ENCODE assay signal across 1 cellular context in the genomic region with DNA sequence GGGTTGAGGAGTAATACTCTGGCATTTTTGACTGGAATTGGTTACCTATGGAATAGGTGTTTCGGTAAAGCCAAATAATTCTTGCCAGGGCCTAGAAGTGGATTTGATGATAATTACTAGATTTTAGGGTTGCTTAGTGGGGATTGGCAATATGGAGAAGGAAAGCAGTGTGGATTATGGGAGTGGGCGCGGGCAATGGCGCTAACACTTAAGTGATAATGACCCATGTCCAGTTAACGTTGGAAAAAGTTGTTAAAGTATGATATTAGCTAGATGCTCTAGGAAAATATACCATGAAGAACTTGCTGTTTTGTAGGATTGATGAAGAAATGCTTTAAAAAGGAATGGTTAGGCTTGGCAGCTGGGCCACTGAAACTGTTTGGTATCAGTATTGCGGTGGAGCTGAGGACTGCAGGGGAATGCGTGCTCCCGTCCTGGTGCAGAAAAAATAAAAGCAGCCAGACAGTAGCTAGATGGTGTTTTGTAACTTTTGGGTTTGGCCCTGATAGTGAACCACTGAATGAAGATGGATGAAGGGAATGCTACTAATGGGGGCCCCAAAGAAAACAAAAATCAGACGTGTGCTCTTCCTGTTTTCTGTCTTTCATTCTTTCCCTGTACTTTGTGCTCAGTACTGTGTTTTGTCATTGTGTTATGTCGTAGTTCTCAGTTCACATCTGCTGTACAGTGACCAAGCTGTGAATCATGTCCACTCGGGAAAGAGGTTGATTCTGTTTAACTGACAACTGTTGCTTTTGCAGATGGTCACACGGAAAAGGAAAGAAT.
TF ChIP-seq lines count a peak whose summit lies in the region.

No MANE protein-coding gene starts in this region.

TF ChIP-seq in HepG2, 621 proteins besides CTCF, POLR2A, EP300 and RAD21 (continued from another document and continues in another):
- TF ChIP-seq, protein P1, sequence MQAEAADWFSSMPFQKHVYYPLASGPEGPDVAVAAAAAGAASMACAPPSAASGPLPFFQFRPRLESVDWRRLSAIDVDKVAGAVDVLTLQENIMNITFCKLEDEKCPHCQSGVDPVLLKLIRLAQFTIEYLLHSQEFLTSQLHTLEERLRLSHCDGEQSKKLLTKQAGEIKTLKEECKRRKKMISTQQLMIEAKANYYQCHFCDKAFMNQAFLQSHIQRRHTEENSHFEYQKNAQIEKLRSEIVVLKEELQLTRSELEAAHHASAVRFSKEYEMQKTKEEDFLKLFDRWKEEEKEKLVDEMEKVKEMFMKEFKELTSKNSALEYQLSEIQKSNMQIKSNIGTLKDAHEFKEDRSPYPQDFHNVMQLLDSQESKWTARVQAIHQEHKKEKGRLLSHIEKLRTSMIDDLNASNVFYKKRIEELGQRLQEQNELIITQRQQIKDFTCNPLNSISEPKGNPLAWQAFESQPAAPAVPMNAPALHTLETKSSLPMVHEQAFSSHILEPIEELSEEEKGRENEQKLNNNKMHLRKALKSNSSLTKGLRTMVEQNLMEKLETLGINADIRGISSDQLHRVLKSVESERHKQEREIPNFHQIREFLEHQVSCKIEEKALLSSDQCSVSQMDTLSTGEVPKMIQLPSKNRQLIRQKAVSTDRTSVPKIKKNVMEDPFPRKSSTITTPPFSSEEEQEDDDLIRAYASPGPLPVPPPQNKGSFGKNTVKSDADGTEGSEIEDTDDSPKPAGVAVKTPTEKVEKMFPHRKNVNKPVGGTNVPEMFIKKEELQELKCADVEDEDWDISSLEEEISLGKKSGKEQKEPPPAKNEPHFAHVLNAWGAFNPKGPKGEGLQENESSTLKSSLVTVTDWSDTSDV (CRISPR knock-in tag; IDR thresholded peaks at IDR 0.05), result no peak
- TF ChIP-seq, protein P2, sequence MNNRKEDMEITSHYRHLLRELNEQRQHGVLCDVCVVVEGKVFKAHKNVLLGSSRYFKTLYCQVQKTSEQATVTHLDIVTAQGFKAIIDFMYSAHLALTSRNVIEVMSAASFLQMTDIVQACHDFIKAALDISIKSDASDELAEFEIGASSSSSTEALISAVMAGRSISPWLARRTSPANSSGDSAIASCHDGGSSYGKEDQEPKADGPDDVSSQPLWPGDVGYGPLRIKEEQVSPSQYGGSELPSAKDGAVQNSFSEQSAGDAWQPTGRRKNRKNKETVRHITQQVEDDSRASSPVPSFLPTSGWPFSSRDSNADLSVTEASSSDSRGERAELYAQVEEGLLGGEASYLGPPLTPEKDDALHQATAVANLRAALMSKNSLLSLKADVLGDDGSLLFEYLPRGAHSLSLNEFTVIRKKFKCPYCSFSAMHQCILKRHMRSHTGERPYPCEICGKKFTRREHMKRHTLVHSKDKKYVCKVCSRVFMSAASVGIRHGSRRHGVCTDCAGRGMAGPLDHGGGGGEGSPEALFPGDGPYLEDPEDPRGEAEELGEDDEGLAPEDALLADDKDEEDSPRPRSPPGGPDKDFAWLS (CRISPR knock-in tag; IDR thresholded peaks at IDR 0.05; ENCODE audit: borderline replicate concordance), result no peak; the same call in 1 of the 2 replicates
- TF ChIP-seq NPAS2 (CRISPR knock-in tag; IDR thresholded peaks at IDR 0.05; ENCODE audit: borderline replicate concordance) (no peak), SOX5 (CRISPR knock-in tag; IDR thresholded peaks at IDR 0.05; ENCODE audit: borderline replicate concordance) (peak; percentile 93), ZNF703 (CRISPR knock-in tag; IDR thresholded peaks at IDR 0.05; ENCODE audit: borderline replicate concordance) (0 out of 2 replicates have a peak, but pooled peaks have one; percentile 60), ZKSCAN1 (IDR thresholded peaks at IDR 0.05; ENCODE audit: low read length) (no peak), SAP130 (CRISPR knock-in tag; IDR thresholded peaks at IDR 0.05; ENCODE audit: low read depth) (peak; percentile 97), ZNF282 (IDR thresholded peaks at IDR 0.05; ENCODE audit: partially characterized antibody) (no peak), RELA (CRISPR knock-in tag; IDR thresholded peaks at IDR 0.05) (no peak), GABPB1 (CRISPR knock-in tag; IDR thresholded peaks at IDR 0.05) (peak; percentile 36; the same call in 1 of the 2 replicates), CCDC6 (CRISPR knock-in tag; IDR thresholded peaks at IDR 0.05) (peak; percentile 92), ZNF260 (CRISPR knock-in tag; IDR thresholded peaks at IDR 0.05; ENCODE audit: borderline replicate concordance, low read depth) (no peak), HNRNPL (IDR thresholded peaks at IDR 0.05; ENCODE audit: low read depth, low read length) (peak; percentile 66; the same call in 1 of the 2 replicates), MEIS2 (CRISPR knock-in tag; IDR thresholded peaks at IDR 0.05) (0 out of 2 replicates have a peak, but pooled peaks have one; percentile 37), NFRKB (IDR thresholded peaks at IDR 0.05) (no peak), ZNF101 (CRISPR knock-in tag; IDR thresholded peaks at IDR 0.05; ENCODE audit: borderline replicate concordance, low read depth) (no peak), GATA4 (IDR thresholded peaks at IDR 0.05; ENCODE audit: borderline replicate concordance, low read depth) (peak; percentile 76; the same call in 1 of the 2 replicates), ZNF619 (CRISPR knock-in tag; IDR thresholded peaks at IDR 0.05) (no peak), ZNF724P (CRISPR knock-in tag; IDR thresholded peaks at IDR 0.05; ENCODE audit: borderline replicate concordance) (no peak), TSC22D2 (CRISPR knock-in tag; IDR thresholded peaks at IDR 0.05; ENCODE audit: borderline replicate concordance) (no peak)
- TF ChIP-seq, protein P3, sequence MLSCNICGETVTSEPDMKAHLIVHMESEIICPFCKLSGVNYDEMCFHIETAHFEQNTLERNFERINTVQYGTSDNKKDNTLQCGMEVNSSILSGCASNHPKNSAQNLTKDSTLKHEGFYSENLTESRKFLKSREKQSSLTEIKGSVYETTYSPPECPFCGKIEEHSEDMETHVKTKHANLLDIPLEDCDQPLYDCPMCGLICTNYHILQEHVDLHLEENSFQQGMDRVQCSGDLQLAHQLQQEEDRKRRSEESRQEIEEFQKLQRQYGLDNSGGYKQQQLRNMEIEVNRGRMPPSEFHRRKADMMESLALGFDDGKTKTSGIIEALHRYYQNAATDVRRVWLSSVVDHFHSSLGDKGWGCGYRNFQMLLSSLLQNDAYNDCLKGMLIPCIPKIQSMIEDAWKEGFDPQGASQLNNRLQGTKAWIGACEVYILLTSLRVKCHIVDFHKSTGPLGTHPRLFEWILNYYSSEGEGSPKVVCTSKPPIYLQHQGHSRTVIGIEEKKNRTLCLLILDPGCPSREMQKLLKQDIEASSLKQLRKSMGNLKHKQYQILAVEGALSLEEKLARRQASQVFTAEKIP (CRISPR knock-in tag; IDR thresholded peaks at IDR 0.05; ENCODE audit: borderline replicate concordance), result no peak
- TF ChIP-seq, protein P4, sequence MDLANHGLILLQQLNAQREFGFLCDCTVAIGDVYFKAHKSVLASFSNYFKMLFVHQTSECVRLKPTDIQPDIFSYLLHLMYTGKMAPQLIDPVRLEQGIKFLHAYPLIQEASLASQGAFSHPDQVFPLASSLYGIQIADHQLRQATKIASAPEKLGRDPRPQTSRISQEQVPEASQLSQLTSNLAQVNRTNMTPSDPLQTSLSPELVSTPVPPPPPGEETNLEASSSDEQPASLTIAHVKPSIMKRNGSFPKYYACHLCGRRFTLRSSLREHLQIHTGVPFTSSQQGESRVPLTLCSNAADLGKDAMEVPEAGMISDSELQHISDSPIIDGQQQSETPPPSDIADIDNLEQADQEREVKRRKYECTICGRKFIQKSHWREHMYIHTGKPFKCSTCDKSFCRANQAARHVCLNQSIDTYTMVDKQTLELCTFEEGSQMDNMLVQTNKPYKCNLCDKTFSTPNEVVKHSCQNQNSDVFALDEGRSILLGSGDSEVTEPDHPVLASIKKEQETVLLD (CRISPR knock-in tag; IDR thresholded peaks at IDR 0.05; ENCODE audit: low read depth), result no peak
- TF ChIP-seq, protein P5, sequence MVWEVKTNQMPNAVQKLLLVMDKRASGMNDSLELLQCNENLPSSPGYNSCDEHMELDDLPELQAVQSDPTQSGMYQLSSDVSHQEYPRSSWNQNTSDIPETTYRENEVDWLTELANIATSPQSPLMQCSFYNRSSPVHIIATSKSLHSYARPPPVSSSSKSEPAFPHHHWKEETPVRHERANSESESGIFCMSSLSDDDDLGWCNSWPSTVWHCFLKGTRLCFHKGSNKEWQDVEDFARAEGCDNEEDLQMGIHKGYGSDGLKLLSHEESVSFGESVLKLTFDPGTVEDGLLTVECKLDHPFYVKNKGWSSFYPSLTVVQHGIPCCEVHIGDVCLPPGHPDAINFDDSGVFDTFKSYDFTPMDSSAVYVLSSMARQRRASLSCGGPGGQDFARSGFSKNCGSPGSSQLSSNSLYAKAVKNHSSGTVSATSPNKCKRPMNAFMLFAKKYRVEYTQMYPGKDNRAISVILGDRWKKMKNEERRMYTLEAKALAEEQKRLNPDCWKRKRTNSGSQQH (CRISPR knock-in tag; IDR thresholded peaks at IDR 0.05; ENCODE audit: low read depth), result peak; percentile 91
- TF ChIP-seq, protein P6, sequence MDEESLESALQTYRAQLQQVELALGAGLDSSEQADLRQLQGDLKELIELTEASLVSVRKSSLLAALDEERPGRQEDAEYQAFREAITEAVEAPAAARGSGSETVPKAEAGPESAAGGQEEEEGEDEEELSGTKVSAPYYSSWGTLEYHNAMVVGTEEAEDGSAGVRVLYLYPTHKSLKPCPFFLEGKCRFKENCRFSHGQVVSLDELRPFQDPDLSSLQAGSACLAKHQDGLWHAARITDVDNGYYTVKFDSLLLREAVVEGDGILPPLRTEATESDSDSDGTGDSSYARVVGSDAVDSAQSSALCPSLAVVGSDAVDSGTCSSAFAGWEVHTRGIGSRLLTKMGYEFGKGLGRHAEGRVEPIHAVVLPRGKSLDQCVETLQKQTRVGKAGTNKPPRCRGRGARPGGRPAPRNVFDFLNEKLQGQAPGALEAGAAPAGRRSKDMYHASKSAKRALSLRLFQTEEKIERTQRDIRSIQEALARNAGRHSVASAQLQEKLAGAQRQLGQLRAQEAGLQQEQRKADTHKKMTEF (CRISPR knock-in tag; IDR thresholded peaks at IDR 0.05), result peak; percentile 51; the same call in 1 of the 2 replicates
- TF ChIP-seq, protein P7, sequence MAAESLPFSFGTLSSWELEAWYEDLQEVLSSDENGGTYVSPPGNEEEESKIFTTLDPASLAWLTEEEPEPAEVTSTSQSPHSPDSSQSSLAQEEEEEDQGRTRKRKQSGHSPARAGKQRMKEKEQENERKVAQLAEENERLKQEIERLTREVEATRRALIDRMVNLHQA (CRISPR knock-in tag; IDR thresholded peaks at IDR 0.05), result no peak
- TF ChIP-seq, protein P8, sequence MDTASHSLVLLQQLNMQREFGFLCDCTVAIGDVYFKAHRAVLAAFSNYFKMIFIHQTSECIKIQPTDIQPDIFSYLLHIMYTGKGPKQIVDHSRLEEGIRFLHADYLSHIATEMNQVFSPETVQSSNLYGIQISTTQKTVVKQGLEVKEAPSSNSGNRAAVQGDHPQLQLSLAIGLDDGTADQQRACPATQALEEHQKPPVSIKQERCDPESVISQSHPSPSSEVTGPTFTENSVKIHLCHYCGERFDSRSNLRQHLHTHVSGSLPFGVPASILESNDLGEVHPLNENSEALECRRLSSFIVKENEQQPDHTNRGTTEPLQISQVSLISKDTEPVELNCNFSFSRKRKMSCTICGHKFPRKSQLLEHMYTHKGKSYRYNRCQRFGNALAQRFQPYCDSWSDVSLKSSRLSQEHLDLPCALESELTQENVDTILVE (CRISPR knock-in tag; IDR thresholded peaks at IDR 0.05), result no peak; the same call in 1 of the 2 replicates
- TF ChIP-seq, protein P9, sequence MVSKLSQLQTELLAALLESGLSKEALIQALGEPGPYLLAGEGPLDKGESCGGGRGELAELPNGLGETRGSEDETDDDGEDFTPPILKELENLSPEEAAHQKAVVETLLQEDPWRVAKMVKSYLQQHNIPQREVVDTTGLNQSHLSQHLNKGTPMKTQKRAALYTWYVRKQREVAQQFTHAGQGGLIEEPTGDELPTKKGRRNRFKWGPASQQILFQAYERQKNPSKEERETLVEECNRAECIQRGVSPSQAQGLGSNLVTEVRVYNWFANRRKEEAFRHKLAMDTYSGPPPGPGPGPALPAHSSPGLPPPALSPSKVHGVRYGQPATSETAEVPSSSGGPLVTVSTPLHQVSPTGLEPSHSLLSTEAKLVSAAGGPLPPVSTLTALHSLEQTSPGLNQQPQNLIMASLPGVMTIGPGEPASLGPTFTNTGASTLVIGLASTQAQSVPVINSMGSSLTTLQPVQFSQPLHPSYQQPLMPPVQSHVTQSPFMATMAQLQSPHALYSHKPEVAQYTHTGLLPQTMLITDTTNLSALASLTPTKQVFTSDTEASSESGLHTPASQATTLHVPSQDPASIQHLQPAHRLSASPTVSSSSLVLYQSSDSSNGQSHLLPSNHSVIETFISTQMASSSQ (IDR thresholded peaks at IDR 0.05; ENCODE audit: low read depth), result peak; percentile 55; the same call in 1 of the 2 replicates
- TF ChIP-seq, protein P9 (CRISPR knock-in tag; IDR thresholded peaks at IDR 0.05; ENCODE audit: borderline replicate concordance), result no peak
- TF ChIP-seq, protein P10, sequence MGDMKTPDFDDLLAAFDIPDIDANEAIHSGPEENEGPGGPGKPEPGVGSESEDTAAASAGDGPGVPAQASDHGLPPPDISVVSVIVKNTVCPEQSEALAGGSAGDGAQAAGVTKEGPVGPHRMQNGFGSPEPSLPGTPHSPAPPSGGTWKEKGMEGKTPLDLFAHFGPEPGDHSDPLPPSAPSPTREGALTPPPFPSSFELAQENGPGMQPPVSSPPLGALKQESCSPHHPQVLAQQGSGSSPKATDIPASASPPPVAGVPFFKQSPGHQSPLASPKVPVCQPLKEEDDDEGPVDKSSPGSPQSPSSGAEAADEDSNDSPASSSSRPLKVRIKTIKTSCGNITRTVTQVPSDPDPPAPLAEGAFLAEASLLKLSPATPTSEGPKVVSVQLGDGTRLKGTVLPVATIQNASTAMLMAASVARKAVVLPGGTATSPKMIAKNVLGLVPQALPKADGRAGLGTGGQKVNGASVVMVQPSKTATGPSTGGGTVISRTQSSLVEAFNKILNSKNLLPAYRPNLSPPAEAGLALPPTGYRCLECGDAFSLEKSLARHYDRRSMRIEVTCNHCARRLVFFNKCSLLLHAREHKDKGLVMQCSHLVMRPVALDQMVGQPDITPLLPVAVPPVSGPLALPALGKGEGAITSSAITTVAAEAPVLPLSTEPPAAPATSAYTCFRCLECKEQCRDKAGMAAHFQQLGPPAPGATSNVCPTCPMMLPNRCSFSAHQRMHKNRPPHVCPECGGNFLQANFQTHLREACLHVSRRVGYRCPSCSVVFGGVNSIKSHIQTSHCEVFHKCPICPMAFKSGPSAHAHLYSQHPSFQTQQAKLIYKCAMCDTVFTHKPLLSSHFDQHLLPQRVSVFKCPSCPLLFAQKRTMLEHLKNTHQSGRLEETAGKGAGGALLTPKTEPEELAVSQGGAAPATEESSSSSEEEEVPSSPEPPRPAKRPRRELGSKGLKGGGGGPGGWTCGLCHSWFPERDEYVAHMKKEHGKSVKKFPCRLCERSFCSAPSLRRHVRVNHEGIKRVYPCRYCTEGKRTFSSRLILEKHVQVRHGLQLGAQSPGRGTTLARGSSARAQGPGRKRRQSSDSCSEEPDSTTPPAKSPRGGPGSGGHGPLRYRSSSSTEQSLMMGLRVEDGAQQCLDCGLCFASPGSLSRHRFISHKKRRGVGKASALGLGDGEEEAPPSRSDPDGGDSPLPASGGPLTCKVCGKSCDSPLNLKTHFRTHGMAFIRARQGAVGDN (CRISPR knock-in tag; IDR thresholded peaks at IDR 0.05), result no peak
